ENCODE assay signal across 8 cellular contexts in genomic region chr12:12736759-12737676, GRCh38. TPM values are rescaled to one million over a fixed set of nuclear protein-coding genes. Genes with fewer than 3 reads are reported as not detected.
DNase-seq lines count a peak whose midpoint lies in the region; ATAC-seq, FAIRE-seq and TF ChIP-seq lines count a peak whose summit lies in the region.

No MANE protein-coding gene starts in this region.

- H3K36me3 ChIP-seq in SK-N-MC (ENCODE audit: insufficient read depth, low read length) (no peaks in the 10 kb centered on the region), brain microvascular endothelial cell (replicated peaks) (no peaks in the 10 kb centered on the region), kidney (ENCODE audit: control insufficient read depth in 1 of 2, insufficient read depth in 2 of 2, low read length in 2 of 2) (no peaks in the 10 kb centered on the region)

- intact Hi-C loops in kidney (cut with DNase I): no loop called here

- ATAC-seq in GM19351 (IDR thresholded peaks at IDR 0.05; ENCODE audit: unreplicated experiment) (peak; percentile 79), HG03439 (IDR thresholded peaks at IDR 0.05; ENCODE audit: unreplicated experiment) (peak; percentile 71)
- peak; percentile 89 for ATAC-seq in stimulated activated memory B cell treated with anti-CD40 and anti-IgM and Interleukin-4, amounts not matched to agents 10 μg/mL and 1 μg/mL and 100 μg/mL, for 72 hours

- TF ChIP-seq CTCF in brain microvascular endothelial cell (IDR thresholded peaks at IDR 0.05; ENCODE audit: low read depth, low read length, missing control alignments) (peak; percentile 68), kidney (IDR thresholded peaks at IDR 0.05; ENCODE audit: borderline replicate concordance, extremely low read depth, insufficient read depth) (peak; percentile 56)

- H3K36me3 Mint-ChIP-seq in stimulated activated memory B cell treated with anti-CD40 and anti-IgM and Interleukin-4, amounts not matched to agents 10 μg/mL and 1 μg/mL and 100 μg/mL, for 72 hours: peaks cover 5% of the 10 kb centered on the region

- H3K4me3 ChIP-seq in SK-N-MC (no peak overlapping the region), brain microvascular endothelial cell (ENCODE audit: low read depth, low read length) (no peak overlapping the region), kidney (ENCODE audit: low read length in 2 of 2) (no peak overlapping the region)

- H3K4me1 ChIP-seq in kidney (ENCODE audit: control insufficient read depth in 1 of 2, insufficient read depth in 1 of 2, low read depth in 1 of 2, low read length in 2 of 2): peaks cover 3 to 6% of the 10 kb centered on the region in 2 donors

- in situ Hi-C loops in brain microvascular endothelial cell (cut with HindIII; ENCODE audit: low pct_ligation_motif_present, low sequenced_read_pairs): no loop called here

- H3K4me1 Mint-ChIP-seq in stimulated activated memory B cell treated with anti-CD40 and anti-IgM and Interleukin-4, amounts not matched to agents 10 μg/mL and 1 μg/mL and 100 μg/mL, for 72 hours: peaks cover 33% of the 10 kb centered on the region

- peak; percentile 56 for FAIRE-seq in kidney (lab: Jason Lieb, UNC)

- no peaks in the 10 kb centered on the region for H3K27me3 Mint-ChIP-seq in stimulated activated memory B cell treated with anti-CD40 and anti-IgM and Interleukin-4, amounts not matched to agents 10 μg/mL and 1 μg/mL and 100 μg/mL, for 72 hours

- H3K4me3 Mint-ChIP-seq in stimulated activated memory B cell treated with anti-CD40 and anti-IgM and Interleukin-4, amounts not matched to agents 10 μg/mL and 1 μg/mL and 100 μg/mL, for 72 hours: peak overlapping the region; percentile 65

- H3K9ac ChIP-seq in SK-N-MC (ENCODE audit: insufficient read length) (no peak overlapping the region), kidney (ENCODE audit: low read length in 2 of 2) (peak overlapping the region in 1 of 2 donors; percentile 10)

- peak; percentile 67 for DNase-seq in D341Med (ENCODE audit: low spot score)
- DNase-seq in SK-N-MC (ENCODE audit: low read depth, low spot score): no peak
- DNase-seq in brain microvascular endothelial cell: no peak
- no peak for DNase-seq in kidney
- no peak for DNase-seq in GDM1 (lab: John Stamatoyannopoulos, UW)

- no peaks in the 10 kb centered on the region for H3K9me3 Mint-ChIP-seq in stimulated activated memory B cell treated with anti-CD40 and anti-IgM and Interleukin-4, amounts not matched to agents 10 μg/mL and 1 μg/mL and 100 μg/mL, for 72 hours

- H3K9me3 ChIP-seq in SK-N-MC (ENCODE audit: low read depth, low read length) (no peaks in the 10 kb centered on the region), kidney (ENCODE audit: control insufficient read depth in 1 of 2, low read length in 2 of 2) (no peaks in the 10 kb centered on the region)

- H3K27ac Mint-ChIP-seq in stimulated activated memory B cell treated with anti-CD40 and anti-IgM and Interleukin-4, amounts not matched to agents 10 μg/mL and 1 μg/mL and 100 μg/mL, for 72 hours: peak overlapping the region; percentile 81

- H3K27ac ChIP-seq in SK-N-MC (peak overlapping the region; percentile 58; the same call in 1 of the 2 replicates), brain microvascular endothelial cell (peak overlapping the region; percentile 58), kidney (ENCODE audit: low read depth in 2 of 2, low read length in 2 of 2) (peak overlapping the region in 1 of 2 donors; percentile 52)

- no peaks in the 10 kb centered on the region for H3K27me3 ChIP-seq in brain microvascular endothelial cell (replicated peaks)

RNA-seq across cellular contexts. Expression of gene CDKN1B, which starts 19.9 kb away (rescaled TPM):
- total RNA-seq in kidney: 52.3 TPM
- 27.9 TPM for polyA plus RNA-seq in kidney (ENCODE audit: insufficient read depth, low read depth, low replicate concordance)

RNA-seq across cellular contexts. Expression of gene GPR19, which starts 41.0 kb away (rescaled TPM):
- total RNA-seq in kidney: 0.19 TPM
- not detected for polyA plus RNA-seq in kidney (ENCODE audit: insufficient read depth, low read depth, low replicate concordance)

RNA-seq across cellular contexts. Expression of gene APOLD1, which starts 48.4 kb away (rescaled TPM):
- total RNA-seq in kidney: 18.9 TPM
- 4.5 TPM for polyA plus RNA-seq in kidney (ENCODE audit: insufficient read depth, low read depth, low replicate concordance)
